In the genomic region with DNA sequence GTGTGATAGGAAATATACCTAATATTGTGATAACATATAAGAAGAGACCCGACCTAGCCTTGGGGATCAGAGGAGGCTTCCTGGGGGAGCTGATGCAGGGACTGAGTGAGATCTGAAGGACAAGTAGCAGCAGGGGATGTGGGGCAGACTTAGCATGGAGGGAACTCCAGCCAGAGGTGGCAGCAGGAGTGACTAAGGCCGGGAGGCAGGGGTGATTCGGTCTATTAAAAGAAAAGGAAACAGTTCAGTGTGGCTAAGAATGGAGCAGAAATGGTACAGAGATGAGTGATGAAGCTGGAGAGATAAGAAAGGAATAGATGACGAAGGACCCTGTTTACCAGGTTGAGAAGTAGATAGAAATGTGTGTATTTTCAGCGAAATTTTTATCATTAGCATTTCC, we compare ENCODE assay signal across 20 cellular contexts.
DNase-seq lines count a peak whose midpoint lies in the region; ATAC-seq and TF ChIP-seq lines count a peak whose summit lies in the region.
"Had no signal": no experiment of that assay in that cellular context is flagged by ENCODE, and none has a peak within 500 bp of the region (broad histone marks: within the 10 kb centered on the region; RNA-seq: fewer than 3 reads in every experiment).

No MANE protein-coding gene starts in this region.

- no peaks in the 10 kb centered on the region for H3K36me3 Mint-ChIP-seq in chondrocyte (ENCODE audit: low read depth)
- no peaks in the 10 kb centered on the region for H3K36me3 Mint-ChIP-seq in endodermal cell (ENCODE audit: low read depth)
- H3K36me3 Mint-ChIP-seq in naive thymus-derived CD8-positive, alpha-beta T cell: peaks cover 0 to 1% (median 0%) of the 10 kb centered on the region in 3 donors
- H3K36me3 Mint-ChIP-seq: brain; immature natural killer cell; stimulated activated naive B cell treated with anti-CD40 and anti-IgM and Interleukin-4, amounts not matched to agents 10 μg/mL and 1 μg/mL and 100 μg/mL, for 72 hours had no signal

- H3K9me3 Mint-ChIP-seq in chondrocyte (ENCODE audit: low read depth) (peaks cover 2% of the 10 kb centered on the region), endodermal cell (no peaks in the 10 kb centered on the region)
- H3K9me3 Mint-ChIP-seq in naive thymus-derived CD8-positive, alpha-beta T cell: peaks cover 0 to 2% (median 0%) of the 10 kb centered on the region in 9 donors
- H3K9me3 Mint-ChIP-seq: activated CD4-positive, alpha-beta T cell treated with anti-CD3 and anti-CD28 coated beads, Interleukin-2, amount 10 ng/mL, durations not matched to agents 7 days and 5 days; activated T-helper 2 cell treated with anti-CD3 and anti-CD28 coated beads, Interferon-gamma antibody, Interleukin-2, Interleukin-4, amounts not matched to agents 10 μg/mL and 5 μg/mL and 100 μg/mL, durations not matched to agents 14 hours and 24 hours and 36 hours had no signal

- H2AFZ ChIP-seq in trophoblast cell (ENCODE audit: insufficient read depth, low read length, poor library complexity): no peak overlapping the region

- H4K12ac ChIP-seq in trophoblast cell (ENCODE audit: low read depth, low read length): no peak overlapping the region

- H4K91ac ChIP-seq in trophoblast cell (ENCODE audit: low read depth, low read length): no peak overlapping the region

- no peak overlapping the region for H2BK5ac ChIP-seq in trophoblast cell (ENCODE audit: low read depth, low read length, poor library complexity)

- H3K4me3 Mint-ChIP-seq in chondrocyte (ENCODE audit: unreplicated experiment) (no peak overlapping the region), endodermal cell (no peak overlapping the region)
- H3K4me3 Mint-ChIP-seq in naive thymus-derived CD8-positive, alpha-beta T cell: no peak overlapping the region
- H3K4me3 Mint-ChIP-seq: activated CD4-positive, alpha-beta T cell treated with anti-CD3 and anti-CD28 coated beads, Interleukin-2, amount 10 ng/mL, durations not matched to agents 7 days and 5 days; activated naive CD8-positive, alpha-beta T cell treated with anti-CD3 and anti-CD28 coated beads, Interleukin-2, amount 50 U/mL, for 24 hours; immature natural killer cell; stimulated activated naive B cell treated with anti-CD40 and anti-IgM and Interleukin-4, amounts not matched to agents 10 μg/mL and 1 μg/mL and 100 μg/mL, for 72 hours had no signal

- no peak overlapping the region for H3K4me3 ChIP-seq in GM12865 (ENCODE audit: low read depth, low read length)
- H3K4me3 ChIP-seq in MG63: no peak overlapping the region
- no peak overlapping the region for H3K4me3 ChIP-seq in trophoblast cell (ENCODE audit: low read depth, low read length)
- H3K4me3 ChIP-seq in endodermal cell (ENCODE audit: low read length): no peak overlapping the region
- H3K4me3 ChIP-seq: coronary artery, thoracic aorta had no signal

- no peaks in the 10 kb centered on the region for H3K36me3 ChIP-seq in MG63
- H3K36me3 ChIP-seq in trophoblast cell (ENCODE audit: control insufficient read depth in 1 of 2, insufficient read depth in 2 of 2, low read length in 2 of 2): no peaks in the 10 kb centered on the region
- H3K36me3 ChIP-seq in endodermal cell (ENCODE audit: control insufficient read depth, insufficient read depth, low read length): no peaks in the 10 kb centered on the region
- H3K36me3 ChIP-seq: thoracic aorta had no signal

- WGBS in trophoblast cell (ENCODE audit: extremely low coverage, insufficient coverage, insufficient read length): no CpG with 5 or more reads among the region's 5 CpGs
- WGBS in endodermal cell (ENCODE audit: insufficient coverage in 1 of 2, insufficient read length in 1 of 2), 2 experiments: 88 to 92% methylated on average over 5 of the region's 5 CpGs

- TF ChIP-seq CTCF in GM12865 (IDR thresholded peaks at IDR 0.05; ENCODE audit: insufficient read depth, low read depth, low read length, missing control alignments): no peak
- TF ChIP-seq CTCF in chondrocyte (IDR thresholded peaks at IDR 0.05): no peak
- no peak for TF ChIP-seq CTCF in endodermal cell (conservative IDR thresholded peaks at IDR 0.05)

- no peak overlapping the region for H2AK5ac ChIP-seq in trophoblast cell (ENCODE audit: low read length)

- no peak overlapping the region for H3K4me2 ChIP-seq in trophoblast cell (ENCODE audit: low read length)

- H3K27me3 ChIP-seq in MG63 (no peaks in the 10 kb centered on the region), trophoblast cell (ENCODE audit: insufficient read depth, low read length) (no peaks in the 10 kb centered on the region), endodermal cell (ENCODE audit: control insufficient read depth, insufficient read depth, low read length, poor library complexity, severe bottlenecking) (no peaks in the 10 kb centered on the region)

- H4K8ac ChIP-seq in trophoblast cell (ENCODE audit: low read depth, low read length): no peak overlapping the region

- no peak overlapping the region for H3K23ac ChIP-seq in trophoblast cell (ENCODE audit: low read length)

- DNase-seq in GM12865 (ENCODE audit: low read depth): peak; percentile 14
- DNase-seq in MG63: peak; percentile 30
- DNase-seq in chondrocyte (ENCODE audit: low spot score): no peak
- DNase-seq in trophoblast cell: no peak
- DNase-seq in NCI-H526 (lab: John Stamatoyannopoulos, UW): no peak
- DNase-seq in endodermal cell: no peak
- DNase-seq in naive thymus-derived CD8-positive, alpha-beta T cell: no peak
- DNase-seq: activated CD4-positive, alpha-beta T cell treated with anti-CD3 and anti-CD28 coated beads, Interleukin-2, amount 10 ng/mL, durations not matched to agents 7 days and 5 days; activated naive CD8-positive, alpha-beta T cell treated with anti-CD3 and anti-CD28 coated beads, Interleukin-2, amount 50 U/mL, for 24 hours; immature natural killer cell; Kasumi-1; NCI-H146; NCI-H69; right cardiac atrium; Right ventricle myocardium superior; stimulated activated naive B cell treated with anti-CD40 and anti-IgM and Interleukin-4, amounts not matched to agents 10 μg/mL and 1 μg/mL and 100 μg/mL, for 72 hours had no signal

- ATAC-seq in naive thymus-derived CD8-positive, alpha-beta T cell: no peak
- ATAC-seq: right cardiac atrium had no signal

- peaks cover 2% of the 10 kb centered on the region for H3K27me3 Mint-ChIP-seq in chondrocyte (ENCODE audit: low read depth)
- H3K27me3 Mint-ChIP-seq in endodermal cell (ENCODE audit: insufficient read depth): no peaks in the 10 kb centered on the region
- H3K27me3 Mint-ChIP-seq in naive thymus-derived CD8-positive, alpha-beta T cell: peaks cover 10 to 38% (median 15%) of the 10 kb centered on the region in 5 donors

- no peak overlapping the region for H3K18ac ChIP-seq in trophoblast cell (ENCODE audit: low read length)

- peaks cover 42% of the 10 kb centered on the region for H3K4me1 Mint-ChIP-seq in chondrocyte (ENCODE audit: low read depth)
- no peaks in the 10 kb centered on the region for H3K4me1 Mint-ChIP-seq in endodermal cell
- no peaks in the 10 kb centered on the region for H3K4me1 Mint-ChIP-seq in naive thymus-derived CD8-positive, alpha-beta T cell
- H3K4me1 Mint-ChIP-seq: activated CD4-positive, alpha-beta T cell treated with anti-CD3 and anti-CD28 coated beads, Interleukin-2, amount 10 ng/mL, durations not matched to agents 7 days and 5 days; immature natural killer cell had no signal

- no peak overlapping the region for H2BK120ac ChIP-seq in trophoblast cell (ENCODE audit: insufficient read depth, low read length, poor library complexity)

- H3K4me1 ChIP-seq in trophoblast cell (ENCODE audit: control insufficient read depth in 1 of 2, insufficient read depth in 2 of 2, low read length in 2 of 2) (peaks cover 7 to 14% of the 10 kb centered on the region in 2 experiments), endodermal cell (ENCODE audit: control insufficient read depth, insufficient read depth, low read length) (no peaks in the 10 kb centered on the region)

- POLR2A ChIA-PET in naive thymus-derived CD8-positive, alpha-beta T cell (lab: Charles Lee): no interaction called here

- no peak overlapping the region for H3K4ac ChIP-seq in trophoblast cell (ENCODE audit: low read depth, low read length)

- no peak overlapping the region for H3K9ac ChIP-seq in trophoblast cell (ENCODE audit: low read length)
- no peak overlapping the region for H3K9ac ChIP-seq in endodermal cell (ENCODE audit: extremely low read depth, low read length, poor library complexity, severe bottlenecking)

- peak overlapping the region; percentile 30 for H3K27ac Mint-ChIP-seq in chondrocyte (ENCODE audit: unreplicated experiment)
- no peak overlapping the region for H3K27ac Mint-ChIP-seq in endodermal cell
- no peak overlapping the region for H3K27ac Mint-ChIP-seq in naive thymus-derived CD8-positive, alpha-beta T cell
- H3K27ac Mint-ChIP-seq: activated CD4-positive, alpha-beta T cell treated with anti-CD3 and anti-CD28 coated beads, Interleukin-2, amount 10 ng/mL, durations not matched to agents 7 days and 5 days; activated naive CD8-positive, alpha-beta T cell treated with anti-CD3 and anti-CD28 coated beads, Interleukin-2, amount 50 U/mL, for 24 hours; activated T-helper 2 cell treated with anti-CD3 and anti-CD28 coated beads, Interferon-gamma antibody, Interleukin-2, Interleukin-4, amounts not matched to agents 10 μg/mL and 5 μg/mL and 100 μg/mL, durations not matched to agents 14 hours and 24 hours and 36 hours; immature natural killer cell; stimulated activated naive B cell treated with anti-CD40 and anti-IgM and Interleukin-4, amounts not matched to agents 10 μg/mL and 1 μg/mL and 100 μg/mL, for 72 hours had no signal

- H3K27ac ChIP-seq in trophoblast cell (ENCODE audit: low read depth, low read length): no peak overlapping the region
- H3K27ac ChIP-seq in endodermal cell (ENCODE audit: low read depth, low read length): no peak overlapping the region
- H3K27ac ChIP-seq: coronary artery, thoracic aorta had no signal

- H2BK12ac ChIP-seq in trophoblast cell (ENCODE audit: low read length): peak overlapping the region; percentile 78

- peak overlapping the region; percentile 46 for H3K14ac ChIP-seq in trophoblast cell (ENCODE audit: low read length)

- no peaks in the 10 kb centered on the region for H3K9me3 ChIP-seq in MG63
- peaks cover 2% of the 10 kb centered on the region for H3K9me3 ChIP-seq in trophoblast cell (ENCODE audit: insufficient read depth, low read depth, low read length)
- no peaks in the 10 kb centered on the region for H3K9me3 ChIP-seq in endodermal cell (ENCODE audit: control insufficient read depth, low read length)
- H3K9me3 ChIP-seq: thoracic aorta had no signal

- no peaks in the 10 kb centered on the region for H3K79me2 ChIP-seq in trophoblast cell (ENCODE audit: control insufficient read depth, insufficient read depth, low read length, poor library complexity)

- H3K79me1 ChIP-seq in trophoblast cell (ENCODE audit: low read length): peaks cover 13% of the 10 kb centered on the region

Comparison
In these comparisons a context has a peak if more than half of its experiments do, and no peak if none do; other contexts are left out.
1. DNase-seq: peak in GM12865 (single experiment) and MG63 (single experiment); none in chondrocyte (single experiment), trophoblast cell (0 of 2), NCI-H526 (0 of 2), endodermal cell (single experiment) and naive thymus-derived CD8-positive, alpha-beta T cell (0 of 10).